19 cellular contexts compared by ENCODE assay signal in genomic region chr4:113738251-113738650, GRCh38. TPM values are rescaled to one million over a fixed set of nuclear protein-coding genes. Genes with fewer than 3 reads are reported as not detected.
A peak's percentile ranks its signal among the peaks of the same experiment; 100 is the strongest.
DNase-seq lines count a peak whose midpoint lies in the region; ATAC-seq and TF ChIP-seq lines count a peak whose summit lies in the region.
"Had no signal": no experiment of that assay in that cellular context is flagged by ENCODE, and none has a peak within 500 bp of the region (broad histone marks: within the 10 kb centered on the region; RNA-seq: fewer than 3 reads in every experiment).

No MANE protein-coding gene starts in this region.

- H2AFZ ChIP-seq in mammary epithelial cell (ENCODE audit: low read depth, low read length): no peak overlapping the region
- H2AFZ ChIP-seq: GM23338 had no signal

- H3K4me1 ChIP-seq in mammary epithelial cell (ENCODE audit: insufficient read depth, low read length) (peaks cover 6% of the 10 kb centered on the region), left lung (peaks cover 9% of the 10 kb centered on the region in 2 donors)

- peak; percentile 37 for DNase-seq in GM04503 (ENCODE audit: low read depth)
- DNase-seq in NCI-H1092 (lab: John Stamatoyannopoulos, UW): peak; percentile 26
- DNase-seq in mammary epithelial cell: peak; percentile 36
- no peak for DNase-seq in sciatic nerve (ENCODE audit: low spot score)
- no peak for DNase-seq in left lung
- DNase-seq in D341Med (ENCODE audit: low spot score): no peak
- DNase-seq: activated naive CD4-positive, alpha-beta T cell treated with anti-CD3 and anti-CD28 coated beads for 36 hours; CD4-positive, alpha-beta memory T cell; hippocampal formation; left colon; naive thymus-derived CD8-positive, alpha-beta T cell; NCI-H187 treated with DMSO at 0.1 percent for 48 hours; right cardiac atrium; stimulated activated CD4-positive, alpha-beta T cell treated with anti-CD3 and anti-CD28 coated beads, Interleukin-4, amount 100 ng/mL, for 4 hours; uterus; WERI-Rb-1 had no signal

- dilution Hi-C loops in mammary epithelial cell (cut with HindIII; ENCODE audit: low sequenced_read_pairs): no loop called here

- intact Hi-C loops in mammary epithelial cell (cut with micrococcal nuclease): no loop called here
- intact Hi-C loops in sciatic nerve (cut with DNase I): no loop called here
- intact Hi-C loops in left lung (cut with DNase I): no loop called here

- H3K27me3 ChIP-seq in mammary epithelial cell (ENCODE audit: insufficient read depth, low read length) (no peaks in the 10 kb centered on the region), left lung (no peaks in the 10 kb centered on the region)
- H3K27me3 ChIP-seq: uterus had no signal

- in situ Hi-C loops in mammary epithelial cell (cut with MboI; ENCODE audit: low sequenced_read_pairs in 2 of 2): no loop called here

- no TSS peak for BruUV-seq in mammary epithelial cell (replicated peaks; lab: Mats Ljungman, UMichigan)

- no peaks in the 10 kb centered on the region for H3K9me3 ChIP-seq in mammary epithelial cell (replicated peaks; ENCODE audit: insufficient read depth, low read length)
- no peaks in the 10 kb centered on the region for H3K9me3 ChIP-seq in left lung
- H3K9me3 ChIP-seq: uterus had no signal

- peaks cover 6% of the 10 kb centered on the region for H3K79me2 ChIP-seq in mammary epithelial cell (ENCODE audit: insufficient read depth, low read length)

- H3K27ac ChIP-seq in mammary epithelial cell (ENCODE audit: insufficient read depth, low read depth, low read length): no peak overlapping the region
- no peak overlapping the region for H3K27ac ChIP-seq in left lung
- H3K27ac ChIP-seq: WERI-Rb-1 had no signal

- H3K9ac ChIP-seq in mammary epithelial cell (ENCODE audit: insufficient read depth, low read length): no peak overlapping the region

- no peaks in the 10 kb centered on the region for H3K36me3 ChIP-seq in mammary epithelial cell (ENCODE audit: insufficient read depth, low read length)
- H3K36me3 ChIP-seq in left lung: no peaks in the 10 kb centered on the region
- H3K36me3 ChIP-seq: uterus, WERI-Rb-1 had no signal

- CTCF ChIA-PET in mammary epithelial cell (lab: Charles Lee; ENCODE audit: low non-redundant PET): no interaction called here

- no peak overlapping the region for H3K4me2 ChIP-seq in mammary epithelial cell (ENCODE audit: insufficient read depth, low read depth, low read length)
- H3K4me2 ChIP-seq: GM23338 had no signal

- TF ChIP-seq CTCF in mammary epithelial cell (conservative IDR thresholded peaks at IDR 0.05 in 1 of 2, IDR thresholded peaks at IDR 0.05 in 1 of 2; ENCODE audit: extremely low read depth in 1 of 2, insufficient read depth in 1 of 2, low read depth in 1 of 2, low read length in 2 of 2) (no peak), left lung (IDR thresholded peaks at IDR 0.05) (no peak)

- H3K4me3 ChIP-seq in mammary epithelial cell (replicated peaks in 1 of 3; ENCODE audit: insufficient read depth in 1 of 3, low read depth in 2 of 3, low read length in 3 of 3): no peak overlapping the region
- H3K4me3 ChIP-seq in left lung: no peak overlapping the region
- H3K4me3 ChIP-seq: GM23338, uterus had no signal

- ATAC-seq in sciatic nerve (peak; percentile 63), HG02588 (IDR thresholded peaks at IDR 0.05; ENCODE audit: unreplicated experiment) (no peak), left lung (no peak)
- ATAC-seq: GM23338; left colon; naive thymus-derived CD8-positive, alpha-beta T cell; right cardiac atrium; stimulated activated memory B cell treated with anti-CD40 and anti-IgM and Interleukin-4, amounts not matched to agents 10 μg/mL and 1 μg/mL and 100 μg/mL, for 72 hours had no signal

- no peaks in the 10 kb centered on the region for H4K20me1 ChIP-seq in mammary epithelial cell (ENCODE audit: insufficient read depth, low read length)

RNA-seq across cellular contexts. Expression of gene CAMK2D, which starts 23.3 kb away (rescaled TPM):
- total RNA-seq in mammary epithelial cell (10 to 100 TPM; 36.3 to 63.8 TPM), sciatic nerve (41.3 TPM), left lung (10 to 100 TPM; 50.3 to 55.9 TPM)
- 11.2 TPM for polyA plus RNA-seq in mammary epithelial cell
- 27.0 TPM for polyA minus RNA-seq in mammary epithelial cell

Comparison
In these comparisons a context has a peak if more than half of its experiments do, and no peak if none do; other contexts are left out.
1. DNase-seq: peak in GM04503 (single experiment), NCI-H1092 (single experiment) and mammary epithelial cell (single experiment); none in sciatic nerve (single experiment), left lung (0 of 2) and D341Med (single experiment).